In the genomic region with DNA sequence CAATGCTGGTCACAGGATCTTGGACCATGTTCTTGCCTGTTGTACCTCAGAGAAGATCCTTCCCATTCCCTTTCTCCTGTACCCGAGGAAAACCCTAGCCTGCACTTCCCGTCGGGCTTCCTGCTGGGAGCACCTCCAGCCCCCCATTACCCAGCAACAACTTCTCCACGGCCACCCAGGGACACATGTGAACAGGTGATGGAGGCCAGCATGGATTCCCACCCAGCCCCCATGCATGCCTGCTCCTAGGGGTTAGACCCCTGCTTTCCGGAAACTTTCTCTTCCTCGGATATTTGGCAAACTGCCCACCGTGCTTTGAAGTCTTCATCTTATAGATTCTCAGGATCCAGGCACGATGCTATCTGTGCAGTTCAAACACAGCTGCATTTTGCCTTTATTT, we compare ENCODE assay signal across 19 cellular contexts.
"Had no signal": no experiment of that assay in that cellular context is flagged by ENCODE, and none has a peak within 500 bp of the region (broad histone marks: within the 10 kb centered on the region; RNA-seq: fewer than 3 reads in every experiment).

No MANE protein-coding gene starts in this region.

- H3K9me3 Mint-ChIP-seq: activated B cell treated with CpG ODN at 0.5 μM for 24 hours; activated T-cell treated with anti-CD3 and anti-CD28 coated beads, Interleukin-2, amount 50 U/mL, for 72 hours; naive B cell had no signal

- H3K27ac Mint-ChIP-seq: activated B cell treated with CpG ODN at 0.5 μM for 24 hours; activated T-cell treated with anti-CD3 and anti-CD28 coated beads, Interleukin-2, amount 50 U/mL, for 72 hours had no signal

- H3K27me3 ChIP-seq: ascending aorta, gastrocnemius medialis, transverse colon had no signal

- H3K36me3 ChIP-seq: ascending aorta, gastrocnemius medialis, heart left ventricle, transverse colon had no signal

- H3K27ac ChIP-seq: ascending aorta, gastrocnemius medialis, heart left ventricle, transverse colon had no signal

- H3K4me3 Mint-ChIP-seq: activated B cell treated with CpG ODN at 0.5 μM for 24 hours; activated T-cell treated with anti-CD3 and anti-CD28 coated beads, Interleukin-2, amount 50 U/mL, for 72 hours; naive B cell had no signal

- DNase-seq: activated B cell treated with CpG ODN at 0.5 μM for 24 hours; activated CD4-positive, alpha-beta T cell treated with anti-CD3 and anti-CD28 coated beads for 48 hours; activated CD8-positive, alpha-beta memory T cell treated with anti-CD3 and anti-CD28 coated beads, Interleukin-2, amount 50 U/mL, for 48 hours; activated naive CD4-positive, alpha-beta T cell; activated T-cell treated with anti-CD3 and anti-CD28 coated beads, Interleukin-2, amount 50 U/mL, for 72 hours; dermis blood vessel endothelial cell; erythroblast; gastrocnemius medialis; mammary epithelial cell; naive B cell; nucleus accumbens; stimulated activated CD4-positive, alpha-beta T cell treated with anti-CD3 and anti-CD28 coated beads, Interleukin-4, amount 100 ng/mL, for 24 hours; stimulated activated naive CD4-positive, alpha-beta T cell treated with Interleukin-2 at 50 U/mL for 16 hours; substantia nigra; T-helper 2 cell; transverse colon had no signal

- H3K4me3 ChIP-seq: ascending aorta, gastrocnemius medialis, heart left ventricle, transverse colon had no signal

- ATAC-seq: activated T-cell treated with anti-CD3 and anti-CD28 coated beads, Interleukin-2, amount 50 U/mL, for 72 hours; gastrocnemius medialis; heart left ventricle; left lobe of liver had no signal

- H3K9me3 ChIP-seq: ascending aorta, gastrocnemius medialis, heart left ventricle, transverse colon had no signal

- H3K36me3 Mint-ChIP-seq: naive B cell had no signal
